Comparison of ENCODE assay signal across 1 cellular context in genomic region chr13:25836709-25837316, GRCh38.
A peak's percentile ranks its signal among the peaks of the same experiment; 100 is the strongest.
TF ChIP-seq lines count a peak whose summit lies in the region.

No MANE protein-coding gene starts in this region.

TF ChIP-seq in HEK293, 187 proteins besides CTCF, POLR2A, EP300 and RAD21 (continued from another document):
- TF ChIP-seq ZNF518A (tag by site-specific recombination; conservative IDR thresholded peaks at IDR 0.05; ENCODE audit: low read depth) (no peak), ZNF629 (tag by site-specific recombination; IDR thresholded peaks at IDR 0.05) (0 out of 2 replicates have a peak, but pooled peaks have one; percentile 25), SCRT1 (tag by site-specific recombination; IDR thresholded peaks at IDR 0.05; ENCODE audit: borderline replicate concordance) (no peak), ZSCAN4 (tag by site-specific recombination; IDR thresholded peaks at IDR 0.05) (no peak), ZNF560 (tag by site-specific recombination; IDR thresholded peaks at IDR 0.05; ENCODE audit: borderline replicate concordance) (no peak), ZNF639 (tag by site-specific recombination; IDR thresholded peaks at IDR 0.05) (no peak), ZNF473 (tag by site-specific recombination; IDR thresholded peaks at IDR 0.05) (no peak), KLF10 (tag by site-specific recombination; IDR thresholded peaks at IDR 0.05) (no peak), ZNF26 (tag by site-specific recombination; IDR thresholded peaks at IDR 0.05) (no peak), ZNF776 (tag by site-specific recombination; IDR thresholded peaks at IDR 0.05; ENCODE audit: borderline replicate concordance) (no peak), ZNF580 (tag by site-specific recombination; IDR thresholded peaks at IDR 0.05) (no peak), ZSCAN18 (tag by site-specific recombination; IDR thresholded peaks at IDR 0.05) (no peak), ZNF132 (tag by site-specific recombination; IDR thresholded peaks at IDR 0.05; ENCODE audit: borderline replicate concordance) (no peak), ZNF571 (tag by site-specific recombination; IDR thresholded peaks at IDR 0.05) (no peak), RBAK (tag by site-specific recombination; IDR thresholded peaks at IDR 0.05) (no peak), ZNF830 (tag by site-specific recombination; IDR thresholded peaks at IDR 0.05; ENCODE audit: low read depth) (no peak), ZNF148 (tag by site-specific recombination; IDR thresholded peaks at IDR 0.05; ENCODE audit: borderline replicate concordance) (no peak), ZBTB7A (tag by site-specific recombination; IDR thresholded peaks at IDR 0.05; ENCODE audit: low read depth) (no peak), ZBTB10 (tag by site-specific recombination; IDR thresholded peaks at IDR 0.05) (no peak), ZNF660 (tag by site-specific recombination; IDR thresholded peaks at IDR 0.05) (no peak), SETDB1 (IDR thresholded peaks at IDR 0.05; ENCODE audit: insufficient read length, low read length) (peak; percentile 19), ZNF174 (tag by site-specific recombination; IDR thresholded peaks at IDR 0.05) (no peak), ZNF362 (tag by site-specific recombination; IDR thresholded peaks at IDR 0.05) (no peak), ZNF16 (tag by site-specific recombination; IDR thresholded peaks at IDR 0.05; ENCODE audit: low read depth) (no peak), ZBTB20 (tag by site-specific recombination; IDR thresholded peaks at IDR 0.05) (no peak), SCRT2 (tag by site-specific recombination; IDR thresholded peaks at IDR 0.05) (0 out of 2 replicates have a peak, but pooled peaks have one; percentile 29)
TF ChIP-seq in HEK293: peak in this region for 5.
